Comparison of ENCODE assay signal across 8 cellular contexts in genomic region chr2:199850250-199850717, GRCh38. TPM values are rescaled to one million over a fixed set of nuclear protein-coding genes. Genes with fewer than 3 reads are reported as not detected.
DNase-seq lines count a peak whose midpoint lies in the region; ATAC-seq and TF ChIP-seq lines count a peak whose summit lies in the region.

No MANE protein-coding gene starts in this region.

- H3K27me3 Mint-ChIP-seq in activated naive CD8-positive, alpha-beta T cell = no peaks in the 10 kb centered on the region

- H3K27ac Mint-ChIP-seq in activated naive CD8-positive, alpha-beta T cell = peak overlapping the region; percentile 73

- DNase-seq in NCI-H82 (lab: John Stamatoyannopoulos, UW) = peak; percentile 55
- no peak for DNase-seq in NCI-H82 treated with DMSO at 0.1 percent for 48 hours (lab: John Stamatoyannopoulos, UW; ENCODE audit: unreplicated experiment)
- no peak for DNase-seq in kidney epithelial cell (ENCODE audit: low read depth)
- peak; percentile 60 for DNase-seq in superior temporal gyrus (ENCODE audit: extremely low spot score)
- no peak for DNase-seq in DMS 273 (lab: John Stamatoyannopoulos, UW; ENCODE audit: unreplicated experiment)
- DNase-seq in RKO (ENCODE audit: low spot score) = no peak

- ATAC-seq in HG03460 (IDR thresholded peaks at IDR 0.05; ENCODE audit: unreplicated experiment) = no peak

- H3K36me3 Mint-ChIP-seq in activated naive CD8-positive, alpha-beta T cell = no peaks in the 10 kb centered on the region

- no peaks in the 10 kb centered on the region for H3K27me3 ChIP-seq in kidney epithelial cell (ENCODE audit: control insufficient read depth, insufficient read depth, low read length)

- no peaks in the 10 kb centered on the region for H3K36me3 ChIP-seq in kidney epithelial cell (ENCODE audit: control insufficient read depth, insufficient read depth, low read length)

- peak overlapping the region; percentile 47 for H3K4me3 ChIP-seq in kidney epithelial cell (ENCODE audit: low read depth, low read length)

- H3K9me3 Mint-ChIP-seq in activated naive CD8-positive, alpha-beta T cell (ENCODE audit: low read depth) = no peaks in the 10 kb centered on the region

- peaks cover 10% of the 10 kb centered on the region for H3K4me1 Mint-ChIP-seq in activated naive CD8-positive, alpha-beta T cell (ENCODE audit: low read depth)

- no peak for TF ChIP-seq CTCF in kidney epithelial cell (IDR thresholded peaks at IDR 0.05; ENCODE audit: insufficient read depth, low read length, poor library complexity, severe bottlenecking)

- H3K4me3 Mint-ChIP-seq in activated naive CD8-positive, alpha-beta T cell = peak overlapping the region; percentile 85

RNA-seq across cellular contexts. Expression of gene FTCDNL1, which starts 0.7 kb away (rescaled TPM):
- total RNA-seq in kidney epithelial cell = 0.29 and 1.3 TPM in 2 replicates

Comparison
In these comparisons a context has a peak if more than half of its experiments do, and no peak if none do; other contexts are left out.
1. DNase-seq: peak in NCI-H82 (single experiment) and superior temporal gyrus (single experiment); none in NCI-H82 treated with DMSO at 0.1 percent for 48 hours (single experiment), kidney epithelial cell (single experiment), DMS 273 (single experiment) and RKO (single experiment).